ENCODE assay signal across 19 cellular contexts in the genomic region with DNA sequence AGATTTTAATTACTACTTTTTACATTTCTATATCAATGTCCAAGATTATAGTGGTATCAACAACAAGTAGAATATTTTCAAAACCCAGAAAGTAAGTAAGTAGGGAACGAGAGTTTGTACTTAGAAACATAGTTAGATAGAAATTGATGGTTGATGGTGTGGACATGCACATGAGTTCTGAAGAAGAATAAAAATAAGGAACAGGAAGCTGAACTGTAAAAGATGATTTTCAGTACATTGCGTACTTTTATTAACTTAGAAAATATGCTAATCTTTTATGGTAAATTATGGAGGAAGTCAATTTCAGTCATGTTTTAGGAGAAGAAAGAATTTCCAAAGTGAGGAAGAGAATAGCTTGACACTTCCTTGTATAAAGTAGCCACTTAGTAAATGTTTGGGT. TPM values are rescaled to one million over a fixed set of nuclear protein-coding genes. Genes with fewer than 3 reads are reported as not detected.
DNase-seq lines count a peak whose midpoint lies in the region; ATAC-seq and TF ChIP-seq lines count a peak whose summit lies in the region.
"Had no signal": no experiment of that assay in that cellular context is flagged by ENCODE, and none has a peak within 500 bp of the region (broad histone marks: within the 10 kb centered on the region; RNA-seq: fewer than 3 reads in every experiment).

No MANE protein-coding gene starts in this region.

- no peak overlapping the region for H3K4me3 ChIP-seq in CD8-positive, alpha-beta T cell (ENCODE audit: low read depth, low read length)
- H3K4me3 ChIP-seq in muscle layer of duodenum (ENCODE audit: low read depth in 1 of 2, low read length in 2 of 2), result no peak overlapping the region
- H3K4me3 ChIP-seq in prostate gland, result no peak overlapping the region
- H3K4me3 ChIP-seq: esophagus squamous epithelium, SJCRH30, tibial nerve had no signal

- no peak overlapping the region for H3K4me3 Mint-ChIP-seq in CD14-positive monocyte
- H3K4me3 Mint-ChIP-seq in CD8-positive, alpha-beta T cell, result no peak overlapping the region
- no peak overlapping the region for H3K4me3 Mint-ChIP-seq in activated T-helper 2 cell treated with anti-CD3 and anti-CD28 coated beads, Interferon-gamma antibody, Interleukin-2, Interleukin-4, amounts not matched to agents 10 μg/mL and 5 μg/mL and 100 μg/mL, durations not matched to agents 14 hours and 24 hours and 36 hours (ENCODE audit: low read depth)

- H3K27ac Mint-ChIP-seq in CD14-positive monocyte, result peak overlapping the region; percentile 96 to 98 (median 97)
- H3K27ac Mint-ChIP-seq in CD8-positive, alpha-beta T cell, result peak overlapping the region; percentile 92
- peak overlapping the region; percentile 61 for H3K27ac Mint-ChIP-seq in activated T-helper 2 cell treated with anti-CD3 and anti-CD28 coated beads, Interferon-gamma antibody, Interleukin-2, Interleukin-4, amounts not matched to agents 10 μg/mL and 5 μg/mL and 100 μg/mL, durations not matched to agents 14 hours and 24 hours and 36 hours

- H3K9me3 Mint-ChIP-seq in CD14-positive monocyte, result peaks cover 0 to 12% (median 5%) of the 10 kb centered on the region in 7 donors
- peaks cover 6% of the 10 kb centered on the region for H3K9me3 Mint-ChIP-seq in CD8-positive, alpha-beta T cell
- peaks cover 16% of the 10 kb centered on the region for H3K9me3 Mint-ChIP-seq in activated T-helper 2 cell treated with anti-CD3 and anti-CD28 coated beads, Interferon-gamma antibody, Interleukin-2, Interleukin-4, amounts not matched to agents 10 μg/mL and 5 μg/mL and 100 μg/mL, durations not matched to agents 14 hours and 24 hours and 36 hours

- H3K27me3 ChIP-seq in CD8-positive, alpha-beta T cell (ENCODE audit: insufficient read depth, low read length), result no peaks in the 10 kb centered on the region
- no peaks in the 10 kb centered on the region for H3K27me3 ChIP-seq in muscle layer of duodenum (ENCODE audit: low read depth, low read length)
- H3K27me3 ChIP-seq in prostate gland (replicated peaks; ENCODE audit: insufficient read depth), result no peaks in the 10 kb centered on the region
- H3K27me3 ChIP-seq: brain microvascular endothelial cell, esophagus squamous epithelium, SJCRH30, tibial nerve had no signal

- intact Hi-C loops in CD14-positive monocyte (cut with micrococcal nuclease), result no loop called here
- intact Hi-C loops in CD8-positive, alpha-beta T cell (cut with DNase I, micrococcal nuclease), result loop anchor here (1.0 to 5.0 kb wide), 3 partner anchors 37 to 232 kb away; partner anchors contain the start of genes GPR183 (in 1 of the 2) and TM9SF2 (in 1 of the 2)
- intact Hi-C loops in activated T-helper 2 cell treated with anti-CD3 and anti-CD28 coated beads, Interferon-gamma antibody, Interleukin-2, Interleukin-4, amounts not matched to agents 10 μg/mL and 5 μg/mL and 100 μg/mL, durations not matched to agents 14 hours and 24 hours and 36 hours (cut with micrococcal nuclease), result loop anchor here (1.0 kb wide), 1 partner anchor 83 kb away; no protein-coding TSS in a partner anchor
- intact Hi-C loops in prostate gland (cut with DNase I), result no loop called here

- DNase-seq in CD14-positive monocyte (ENCODE audit: low spot score), result no peak
- no peak for DNase-seq in CD8-positive, alpha-beta T cell
- DNase-seq in activated T-helper 2 cell treated with anti-CD3 and anti-CD28 coated beads, Interferon-gamma antibody, Interleukin-2, Interleukin-4, amounts not matched to agents 10 μg/mL and 5 μg/mL and 100 μg/mL, durations not matched to agents 14 hours and 24 hours and 36 hours (ENCODE audit: low spot score), result no peak
- DNase-seq in prostate gland (ENCODE audit: low spot score), result no peak
- no peak for DNase-seq in hepatic stellate cell (ENCODE audit: low spot score)
- no peak for DNase-seq in NCI-H146 treated with DMSO at 0.1 percent for 48 hours (lab: John Stamatoyannopoulos, UW; ENCODE audit: unreplicated experiment)
- DNase-seq: activated gamma-delta T cell treated with Interleukin-2 at 50 U/mL for 16 hours; brain microvascular endothelial cell; esophagus squamous epithelium; mesendoderm; NCI-H187 treated with DMSO at 0.1 percent for 48 hours; nucleus accumbens; SJCRH30; stimulated activated CD4-positive, alpha-beta T cell treated with anti-CD3 and anti-CD28 coated beads, Interleukin-4, amount 100 ng/mL, for 24 hours had no signal

- H3K9me3 ChIP-seq in CD8-positive, alpha-beta T cell (ENCODE audit: low read length), result peaks cover 5% of the 10 kb centered on the region
- H3K9me3 ChIP-seq in muscle layer of duodenum (ENCODE audit: control insufficient read depth in 1 of 2, low read length in 2 of 2) (peaks cover 0 to 5% of the 10 kb centered on the region in 2 donors), prostate gland (no peaks in the 10 kb centered on the region)

- H3K36me3 Mint-ChIP-seq in CD14-positive monocyte, result peaks cover 41 to 44% of the 10 kb centered on the region in 2 donors
- peaks cover 53% of the 10 kb centered on the region for H3K36me3 Mint-ChIP-seq in CD8-positive, alpha-beta T cell
- H3K36me3 Mint-ChIP-seq in activated T-helper 2 cell treated with anti-CD3 and anti-CD28 coated beads, Interferon-gamma antibody, Interleukin-2, Interleukin-4, amounts not matched to agents 10 μg/mL and 5 μg/mL and 100 μg/mL, durations not matched to agents 14 hours and 24 hours and 36 hours (ENCODE audit: low read depth), result peaks cover 65% of the 10 kb centered on the region

- ATAC-seq in CD8-positive, alpha-beta T cell, result no peak
- ATAC-seq in GM18909 (IDR thresholded peaks at IDR 0.05; ENCODE audit: poor library complexity, unreplicated experiment), result no peak

- no peak for TF ChIP-seq POLR2A in prostate gland (IDR thresholded peaks at IDR 0.05)

- peaks cover 0 to 4% (median 0%) of the 10 kb centered on the region in 3 donors for H3K27me3 Mint-ChIP-seq in CD14-positive monocyte (ENCODE audit: low read depth in 3 of 3)
- H3K27me3 Mint-ChIP-seq in CD8-positive, alpha-beta T cell (ENCODE audit: low read depth), result no peaks in the 10 kb centered on the region
- H3K27me3 Mint-ChIP-seq in activated T-helper 2 cell treated with anti-CD3 and anti-CD28 coated beads, Interferon-gamma antibody, Interleukin-2, Interleukin-4, amounts not matched to agents 10 μg/mL and 5 μg/mL and 100 μg/mL, durations not matched to agents 14 hours and 24 hours and 36 hours (ENCODE audit: low read depth), result no peaks in the 10 kb centered on the region

- CTCF ChIA-PET in CD8-positive, alpha-beta T cell (lab: Charles Lee), result interaction anchor here (0.7 to 14.9 kb wide), 47 partner anchors 13 to 265 kb away, joined by 3 to 402 read pairs (median 6); partner anchors contain the start of genes GPR183, TM9SF2 and UBAC2

- POLR2A ChIA-PET in CD8-positive, alpha-beta T cell (lab: Charles Lee), result interaction anchor here (1.2 to 3.9 kb wide), 10 partner anchors 11 to 166 kb away, joined by 3 to 27 read pairs (median 6); partner anchors contain the start of genes GPR18 and UBAC2

- no peaks in the 10 kb centered on the region for H3K36me3 ChIP-seq in CD8-positive, alpha-beta T cell (ENCODE audit: insufficient read depth, low read length)
- H3K36me3 ChIP-seq in muscle layer of duodenum (ENCODE audit: control insufficient read depth in 1 of 2, insufficient read depth in 2 of 2, low read length in 2 of 2) (peaks cover 0 to 4% of the 10 kb centered on the region in 2 donors), prostate gland (no peaks in the 10 kb centered on the region)
- H3K36me3 ChIP-seq: brain microvascular endothelial cell, SJCRH30 had no signal

- H3K4me1 Mint-ChIP-seq in CD14-positive monocyte, result peaks cover 45% of the 10 kb centered on the region
- H3K4me1 Mint-ChIP-seq in CD8-positive, alpha-beta T cell (ENCODE audit: low read depth), result peaks cover 64% of the 10 kb centered on the region
- peaks cover 54% of the 10 kb centered on the region for H3K4me1 Mint-ChIP-seq in activated T-helper 2 cell treated with anti-CD3 and anti-CD28 coated beads, Interferon-gamma antibody, Interleukin-2, Interleukin-4, amounts not matched to agents 10 μg/mL and 5 μg/mL and 100 μg/mL, durations not matched to agents 14 hours and 24 hours and 36 hours (ENCODE audit: low read depth)

- peaks cover 53% of the 10 kb centered on the region for H3K4me1 ChIP-seq in CD8-positive, alpha-beta T cell (ENCODE audit: insufficient read depth, low read length)
- H3K4me1 ChIP-seq in muscle layer of duodenum (ENCODE audit: control insufficient read depth in 1 of 2, insufficient read depth in 2 of 2, low read length in 2 of 2) (no peaks in the 10 kb centered on the region), prostate gland (replicated peaks) (no peaks in the 10 kb centered on the region)
- H3K4me1 ChIP-seq: SJCRH30 had no signal

- H3K27ac ChIP-seq in CD8-positive, alpha-beta T cell (ENCODE audit: low read depth, low read length), result no peak overlapping the region
- H3K27ac ChIP-seq in muscle layer of duodenum (ENCODE audit: low read length) (peak overlapping the region; percentile 13), prostate gland (no peak overlapping the region)
- H3K27ac ChIP-seq: brain microvascular endothelial cell, SJCRH30 had no signal

- 87% methylated on average over 2 of the region's 2 CpGs for whole genome bisulfite sequencing in prostate gland

- no peak for TF ChIP-seq CTCF in CD14-positive monocyte (IDR thresholded peaks at IDR 0.05)
- TF ChIP-seq CTCF in CD8-positive, alpha-beta T cell (IDR thresholded peaks at IDR 0.05), result no peak
- no peak for TF ChIP-seq CTCF in prostate gland (IDR thresholded peaks at IDR 0.05)

RNA-seq across cellular contexts. Expression of gene GPR18, which starts 12.3 kb away (rescaled TPM):
- polyA plus RNA-seq in CD14-positive monocyte, result 1 to 10 TPM; 1.7 to 2.2 TPM
- total RNA-seq in CD8-positive, alpha-beta T cell, result 10 to 100 TPM; 31.9 to 36.2 TPM
- total RNA-seq in activated T-helper 2 cell treated with anti-CD3 and anti-CD28 coated beads, Interferon-gamma antibody, Interleukin-2, Interleukin-4, amounts not matched to agents 10 μg/mL and 5 μg/mL and 100 μg/mL, durations not matched to agents 14 hours and 24 hours and 36 hours, result 7.4 and 8.4 TPM in 2 replicates
- total RNA-seq in prostate gland, result 1 to 10 TPM in 1 of 2 donors, not detected in 1; 1.4 TPM
- total RNA-seq: dermis microvascular lymphatic vessel endothelial cell, M059J, SJCRH30, tibial nerve had no signal

RNA-seq across cellular contexts. Expression of gene GPR183, which starts 36.7 kb away (rescaled TPM):
- 100 to 1,000 TPM; 190 to 288 TPM for polyA plus RNA-seq in CD14-positive monocyte
- total RNA-seq in CD8-positive, alpha-beta T cell, result 10 to 100 TPM; 80.2 to 85.5 TPM
- total RNA-seq in activated T-helper 2 cell treated with anti-CD3 and anti-CD28 coated beads, Interferon-gamma antibody, Interleukin-2, Interleukin-4, amounts not matched to agents 10 μg/mL and 5 μg/mL and 100 μg/mL, durations not matched to agents 14 hours and 24 hours and 36 hours, result 143 and 147 TPM in 2 replicates
- 1 to 10 TPM; 2.6 to 3.8 TPM for total RNA-seq in prostate gland
- total RNA-seq: SJCRH30 had no signal

Comparison
In these comparisons a context has a peak if more than half of its experiments do, and no peak if none do; other contexts are left out.
1. RNA of gene GPR183, which starts 36.7 kb away (total RNA-seq): 143 to 147 TPM in activated T-helper 2 cell treated with anti-CD3 and anti-CD28 coated beads, Interferon-gamma antibody, Interleukin-2, Interleukin-4, amounts not matched to agents 10 μg/mL and 5 μg/mL and 100 μg/mL, durations not matched to agents 14 hours and 24 hours and 36 hours and 80.2 to 85.5 TPM in CD8-positive, alpha-beta T cell; 2.6 to 3.8 TPM in prostate gland; every median in the first group is over 10 times any median in the second.
2. intact Hi-C loops: an anchor here in CD8-positive, alpha-beta T cell (1.0 to 5.0 kb wide) and activated T-helper 2 cell treated with anti-CD3 and anti-CD28 coated beads, Interferon-gamma antibody, Interleukin-2, Interleukin-4, amounts not matched to agents 10 μg/mL and 5 μg/mL and 100 μg/mL, durations not matched to agents 14 hours and 24 hours and 36 hours (1.0 kb wide); none called in CD14-positive monocyte and prostate gland.
3. Peak in every context shown above with its lines, with median percentiles within 50 percentile points of each other: H3K27ac Mint-ChIP-seq.